In genomic region chr10:71611709-71612422, GRCh38 we compare ENCODE assay signal across 28 cellular contexts.
"Had no signal": no experiment of that assay in that cellular context is flagged by ENCODE, and none has a peak within 500 bp of the region (broad histone marks: within the 10 kb centered on the region; RNA-seq: fewer than 3 reads in every experiment).

No MANE protein-coding gene starts in this region.

- H3K4me1 Mint-ChIP-seq: activated B cell treated with CpG ODN at 0.5 μM for 24 hours, T-cell had no signal

- H3K27me3 ChIP-seq: brain microvascular endothelial cell, cardiac muscle cell had no signal

- H3K9me3 Mint-ChIP-seq: activated B cell treated with CpG ODN at 0.5 μM for 24 hours; activated CD4-positive, alpha-beta T cell treated with anti-CD3 and anti-CD28 coated beads, Interleukin-2, amount 10 ng/mL, durations not matched to agents 24 days and 14 days; activated naive CD4-positive, alpha-beta T cell treated with anti-CD3 and anti-CD28 coated beads for 36 hours; activated naive CD8-positive, alpha-beta T cell treated with anti-CD3 and anti-CD28 coated beads, Interleukin-2, amount 10 ng/mL, durations not matched to agents 7 days and 5 days; activated T-cell treated with anti-CD3 and anti-CD28 coated beads, Interleukin-2, amount 50 U/mL, for 4 hours; activated T-helper 17 cell treated with anti-CD3 and anti-CD28 coated beads, Interleukin-2, amount 50 U/mL, for 72 hours; T-cell had no signal

- H3K36me3 ChIP-seq: brain microvascular endothelial cell, cardiac muscle cell had no signal

- H3K4me3 ChIP-seq: cardiac muscle cell, SK-N-MC had no signal

- DNase-seq: activated B cell treated with CpG ODN at 0.5 μM for 24 hours; activated CD4-positive, alpha-beta T cell treated with anti-CD3 and anti-CD28 coated beads for 1 hour; activated CD4-positive, alpha-beta T cell treated with anti-CD3 and anti-CD28 coated beads, Interleukin-2, amount 10 ng/mL, durations not matched to agents 24 days and 14 days; activated CD4-positive, alpha-beta T cell treated with anti-CD3 and anti-CD28 coated beads, Interleukin-2, amount 50 U/mL, for 48 hours; activated gamma-delta T cell; activated naive CD4-positive, alpha-beta T cell treated with anti-CD3 and anti-CD28 coated beads for 36 hours; activated naive CD8-positive, alpha-beta T cell treated with anti-CD3 and anti-CD28 coated beads, Interleukin-2, amount 10 ng/mL, durations not matched to agents 7 days and 5 days; activated T-cell treated with anti-CD3 and anti-CD28 coated beads, Interleukin-2, amount 50 U/mL, for 4 hours; brain microvascular endothelial cell; Karpas-422; MM.1S; NCI-H1048; NCI-H146; NCI-H187 treated with DMSO at 0.1 percent for 48 hours; NCI-H2081 treated with DMSO at 0.1 percent for 48 hours; NCI-H345; NCI-H510A; NCI-H526 treated with DMSO at 0.1 percent for 48 hours; NCI-H82; RPMI8226; T-cell; T-helper 2 cell; T1000 had no signal

- H3K27ac Mint-ChIP-seq: activated B cell treated with CpG ODN at 0.5 μM for 24 hours; activated CD4-positive, alpha-beta T cell treated with anti-CD3 and anti-CD28 coated beads, Interleukin-2, amount 10 ng/mL, durations not matched to agents 24 days and 14 days; activated naive CD4-positive, alpha-beta T cell treated with anti-CD3 and anti-CD28 coated beads for 36 hours; activated naive CD8-positive, alpha-beta T cell treated with anti-CD3 and anti-CD28 coated beads, Interleukin-2, amount 10 ng/mL, durations not matched to agents 7 days and 5 days; activated T-helper 17 cell treated with anti-CD3 and anti-CD28 coated beads, Interleukin-2, amount 50 U/mL, for 72 hours; T-cell had no signal

- H3K27ac ChIP-seq: brain microvascular endothelial cell, cardiac muscle cell, SK-N-MC had no signal

- ATAC-seq: activated T-cell treated with anti-CD3 and anti-CD28 coated beads, Interleukin-2, amount 50 U/mL, for 4 hours; Panc1; Right ventricle myocardium inferior; T-cell had no signal

- H3K36me3 Mint-ChIP-seq: activated naive CD8-positive, alpha-beta T cell treated with anti-CD3 and anti-CD28 coated beads, Interleukin-2, amount 10 ng/mL, durations not matched to agents 7 days and 5 days; T-cell had no signal

- H3K4me3 Mint-ChIP-seq: activated B cell treated with CpG ODN at 0.5 μM for 24 hours; activated CD4-positive, alpha-beta T cell treated with anti-CD3 and anti-CD28 coated beads, Interleukin-2, amount 10 ng/mL, durations not matched to agents 24 days and 14 days; activated naive CD4-positive, alpha-beta T cell treated with anti-CD3 and anti-CD28 coated beads for 36 hours; activated naive CD8-positive, alpha-beta T cell treated with anti-CD3 and anti-CD28 coated beads, Interleukin-2, amount 10 ng/mL, durations not matched to agents 7 days and 5 days; activated T-cell treated with anti-CD3 and anti-CD28 coated beads, Interleukin-2, amount 50 U/mL, for 4 hours; activated T-helper 17 cell treated with anti-CD3 and anti-CD28 coated beads, Interleukin-2, amount 50 U/mL, for 72 hours; T-cell had no signal
